In the genomic region with DNA sequence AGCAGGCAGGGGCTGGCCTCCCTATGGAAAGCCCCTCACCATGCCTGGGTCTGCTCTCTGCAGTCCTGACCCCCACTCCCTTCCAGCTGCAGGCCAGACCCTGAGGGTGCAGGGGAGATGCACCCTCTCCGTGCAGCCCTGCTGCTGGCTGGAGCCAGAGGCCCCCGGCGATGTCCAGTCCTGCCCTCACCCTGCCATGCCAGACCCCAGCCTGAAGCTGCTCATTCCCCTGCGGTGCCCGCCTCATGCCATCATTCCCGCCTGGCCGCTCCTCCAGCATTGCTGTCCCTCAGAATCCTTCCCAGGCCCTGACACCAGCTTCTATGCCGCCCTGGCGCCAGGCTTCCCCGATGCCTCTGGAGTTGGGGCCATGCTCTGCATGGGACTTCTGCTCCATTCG, we compare ENCODE assay signal across 25 cellular contexts.
DNase-seq lines count a peak whose midpoint lies in the region; ATAC-seq and TF ChIP-seq lines count a peak whose summit lies in the region.
"Had no signal": no experiment of that assay in that cellular context is flagged by ENCODE, and none has a peak within 500 bp of the region (broad histone marks: within the 10 kb centered on the region; RNA-seq: fewer than 3 reads in every experiment).

No MANE protein-coding gene starts in this region.

- H3K4me1 ChIP-seq in PC-9 (replicated peaks; ENCODE audit: insufficient read depth) (peaks cover 42% of the 10 kb centered on the region), neuronal stem cell (ENCODE audit: control insufficient read depth in 2 of 2, insufficient read depth in 1 of 2, low read depth in 1 of 2, low read length in 2 of 2) (peaks cover 0 to 4% of the 10 kb centered on the region in 2 donors), endodermal cell (ENCODE audit: control insufficient read depth, insufficient read depth, low read length) (no peaks in the 10 kb centered on the region)

- H3K18ac ChIP-seq in neuronal stem cell (ENCODE audit: low read length), result peak overlapping the region; percentile 83

- H3K9me3 Mint-ChIP-seq in natural killer cell treated with Interleukin-12 subunit alpha and Interleukin-12 subunit beta and Interleukin-15 and Interleukin-18, amount 100 ng/mL, for 72 hours, result no peaks in the 10 kb centered on the region
- no peaks in the 10 kb centered on the region for H3K9me3 Mint-ChIP-seq in natural killer cell
- no peaks in the 10 kb centered on the region for H3K9me3 Mint-ChIP-seq in endodermal cell

- intact Hi-C loops in natural killer cell (cut with micrococcal nuclease), result no loop called here
- intact Hi-C loops in PC-9 (cut with micrococcal nuclease; ENCODE audit: unreplicated experiment), result no loop called here

- no peak overlapping the region for H2BK5ac ChIP-seq in neuronal stem cell (ENCODE audit: low read length)

- H3K9ac ChIP-seq in neuronal stem cell (ENCODE audit: low read depth, low read length, poor library complexity), result no peak overlapping the region
- H3K9ac ChIP-seq in endodermal cell (ENCODE audit: extremely low read depth, low read length, poor library complexity, severe bottlenecking), result no peak overlapping the region
- H3K9ac ChIP-seq: BLaER1 had no signal

- no peaks in the 10 kb centered on the region for H3K79me2 ChIP-seq in PC-9 (ENCODE audit: low read depth)

- WGBS in neuronal stem cell (ENCODE audit: extremely low coverage in 2 of 2, insufficient read length in 2 of 2, insufficient replicate concordance in 1 of 2), 2 donors, result no CpG with 5 or more reads among the region's 11 CpGs
- 84 to 88% methylated on average over 8 to 11 of the region's 11 CpGs for WGBS in endodermal cell (ENCODE audit: insufficient coverage in 1 of 2, insufficient read length in 1 of 2), 2 experiments

- H3K27me3 ChIP-seq in PC-9 (ENCODE audit: insufficient read depth, low read depth), result no peaks in the 10 kb centered on the region
- no peaks in the 10 kb centered on the region for H3K27me3 ChIP-seq in neuronal stem cell (ENCODE audit: control insufficient read depth in 3 of 3, insufficient read depth in 3 of 3, low read depth in 1 of 3, low read length in 3 of 3)
- H3K27me3 ChIP-seq in endodermal cell (ENCODE audit: control insufficient read depth, insufficient read depth, low read length, poor library complexity, severe bottlenecking), result no peaks in the 10 kb centered on the region
- H3K27me3 ChIP-seq: BE2C, BLaER1 had no signal

- peaks cover 0 to 17% of the 10 kb centered on the region in 2 donors for H3K27me3 Mint-ChIP-seq in natural killer cell treated with Interleukin-12 subunit alpha and Interleukin-12 subunit beta and Interleukin-15 and Interleukin-18, amount 100 ng/mL, for 72 hours
- H3K27me3 Mint-ChIP-seq in natural killer cell (ENCODE audit: low read depth in 2 of 2) (peaks cover 6 to 19% of the 10 kb centered on the region in 2 donors), endodermal cell (ENCODE audit: insufficient read depth) (no peaks in the 10 kb centered on the region)
- H3K27me3 Mint-ChIP-seq: CD4-positive, CD25-positive, alpha-beta regulatory T cell had no signal

- no peak overlapping the region for H3K4me2 ChIP-seq in PC-9
- no peak overlapping the region for H3K4me2 ChIP-seq in neuronal stem cell (ENCODE audit: insufficient read depth, low read length, poor library complexity, severe bottlenecking)
- H3K4me2 ChIP-seq: BLaER1 had no signal

- no peak overlapping the region for H3K4me3 Mint-ChIP-seq in natural killer cell treated with Interleukin-12 subunit alpha and Interleukin-12 subunit beta and Interleukin-15 and Interleukin-18, amount 100 ng/mL, for 72 hours
- H3K4me3 Mint-ChIP-seq in natural killer cell (no peak overlapping the region), endodermal cell (no peak overlapping the region)
- H3K4me3 Mint-ChIP-seq: CD14-positive monocyte; CD4-positive, alpha-beta memory T cell; CD4-positive, CD25-positive, alpha-beta regulatory T cell; CD8-positive, alpha-beta memory T cell had no signal

- no peak for DNase-seq in natural killer cell treated with Interleukin-12 subunit alpha and Interleukin-12 subunit beta and Interleukin-15 and Interleukin-18, amount 100 ng/mL, for 72 hours (ENCODE audit: low spot score)
- DNase-seq in natural killer cell (no peak), PC-9 (no peak), neuronal stem cell (ENCODE audit: low spot score) (no peak), inferior parietal cortex (ENCODE audit: extremely low spot score) (no peak), endodermal cell (no peak)
- DNase-seq: 8988T; ACHN; BE2C; C1 segment of cervical spinal cord; CD4-positive, alpha-beta memory T cell; CD4-positive, CD25-positive, alpha-beta regulatory T cell; CD8-positive, alpha-beta memory T cell; COR-L47; DMS 273 treated with DMSO at 0.1 percent for 48 hours; DMS153; DMS53; DMS79; DND-41; EL; GDM1 had no signal

- no peak overlapping the region for H4K91ac ChIP-seq in neuronal stem cell (ENCODE audit: low read depth, low read length, poor library complexity)

- H4K20me1 ChIP-seq in PC-9 (ENCODE audit: insufficient read depth), result no peaks in the 10 kb centered on the region
- H4K20me1 ChIP-seq: BLaER1 had no signal

- no peaks in the 10 kb centered on the region for H3K4me1 Mint-ChIP-seq in natural killer cell treated with Interleukin-12 subunit alpha and Interleukin-12 subunit beta and Interleukin-15 and Interleukin-18, amount 100 ng/mL, for 72 hours (ENCODE audit: low read depth in 2 of 2)
- no peaks in the 10 kb centered on the region for H3K4me1 Mint-ChIP-seq in natural killer cell
- no peaks in the 10 kb centered on the region for H3K4me1 Mint-ChIP-seq in endodermal cell
- H3K4me1 Mint-ChIP-seq: CD14-positive monocyte; CD4-positive, alpha-beta memory T cell; CD4-positive, CD25-positive, alpha-beta regulatory T cell; CD8-positive, alpha-beta memory T cell had no signal

- no peaks in the 10 kb centered on the region for H3K9me2 ChIP-seq in PC-9 (ENCODE audit: insufficient read depth)

- peaks cover 20% of the 10 kb centered on the region for H3F3A ChIP-seq in PC-9 (ENCODE audit: insufficient read depth, low read depth)

- no peaks in the 10 kb centered on the region for H3K36me3 Mint-ChIP-seq in natural killer cell treated with Interleukin-12 subunit alpha and Interleukin-12 subunit beta and Interleukin-15 and Interleukin-18, amount 100 ng/mL, for 72 hours
- H3K36me3 Mint-ChIP-seq in natural killer cell, result no peaks in the 10 kb centered on the region
- H3K36me3 Mint-ChIP-seq in endodermal cell (ENCODE audit: low read depth), result no peaks in the 10 kb centered on the region
- H3K36me3 Mint-ChIP-seq: CD14-positive monocyte; CD4-positive, alpha-beta memory T cell; CD4-positive, CD25-positive, alpha-beta regulatory T cell; CD8-positive, alpha-beta memory T cell had no signal

- POLR2A ChIA-PET in PC-9 (lab: Charles Lee; ENCODE audit: unreplicated experiment), result no interaction called here

- no peak for TF ChIP-seq CTCF in natural killer cell (IDR thresholded peaks at IDR 0.05)
- no peak for TF ChIP-seq CTCF in PC-9 (conservative IDR thresholded peaks at IDR 0.05)
- TF ChIP-seq CTCF in endodermal cell (conservative IDR thresholded peaks at IDR 0.05), result no peak

- H3K4ac ChIP-seq in neuronal stem cell (ENCODE audit: low read length), result no peak overlapping the region

- H3K4me3 ChIP-seq in PC-9, result no peak overlapping the region
- H3K4me3 ChIP-seq in neuronal stem cell (ENCODE audit: low read length in 2 of 2), result no peak overlapping the region
- no peak overlapping the region for H3K4me3 ChIP-seq in endodermal cell (ENCODE audit: low read length)
- H3K4me3 ChIP-seq: BLaER1, GM12878 had no signal

- ATAC-seq in natural killer cell treated with Interleukin-12 subunit alpha and Interleukin-12 subunit beta and Interleukin-15 and Interleukin-18, amount 100 ng/mL, for 72 hours, result peak; percentile 2 to 17
- ATAC-seq in natural killer cell (no peak), GM19324 (IDR thresholded peaks at IDR 0.05; ENCODE audit: low FRiP score, unreplicated experiment) (no peak)
- ATAC-seq: GM12878 had no signal

- H3K9me3 ChIP-seq in PC-9 (ENCODE audit: insufficient read depth, low read depth) (no peaks in the 10 kb centered on the region), neuronal stem cell (replicated peaks in 1 of 2; ENCODE audit: control insufficient read depth in 2 of 2, insufficient read depth in 1 of 2, low read depth in 1 of 2, low read length in 2 of 2) (peaks cover 0 to 1% of the 10 kb centered on the region in 2 donors), endodermal cell (ENCODE audit: control insufficient read depth, low read length) (no peaks in the 10 kb centered on the region)
- H3K9me3 ChIP-seq: BE2C, BLaER1 had no signal

- no peaks in the 10 kb centered on the region for H3K79me1 ChIP-seq in neuronal stem cell (ENCODE audit: low read depth, low read length)

- no TSS peak for BruUV-seq in PC-9 (replicated peaks; lab: Mats Ljungman, UMichigan)

- no peak overlapping the region for H2BK120ac ChIP-seq in neuronal stem cell (ENCODE audit: low read depth, low read length)

- H3K27ac ChIP-seq in PC-9 (peak overlapping the region; percentile 98), neuronal stem cell (replicated peaks; ENCODE audit: low read length) (no peak overlapping the region), endodermal cell (ENCODE audit: low read depth, low read length) (no peak overlapping the region)
- H3K27ac ChIP-seq: BLaER1 had no signal

- H2AFZ ChIP-seq in PC-9 (no peak overlapping the region), neuronal stem cell (ENCODE audit: low read length) (no peak overlapping the region)

- H2BK15ac ChIP-seq in neuronal stem cell (ENCODE audit: low read length), result peak overlapping the region; percentile 60

- no peaks in the 10 kb centered on the region for H3K36me3 ChIP-seq in PC-9 (ENCODE audit: low read depth)
- no peaks in the 10 kb centered on the region for H3K36me3 ChIP-seq in neuronal stem cell (replicated peaks in 1 of 2; ENCODE audit: control insufficient read depth in 2 of 2, insufficient read depth in 2 of 2, low read length in 2 of 2)
- no peaks in the 10 kb centered on the region for H3K36me3 ChIP-seq in endodermal cell (ENCODE audit: control insufficient read depth, insufficient read depth, low read length)
- H3K36me3 ChIP-seq: BE2C, BLaER1 had no signal

- H3K14ac ChIP-seq in neuronal stem cell (ENCODE audit: low read length), result peak overlapping the region; percentile 72

- CTCF ChIA-PET in PC-9 (lab: Charles Lee), result no interaction called here

- peak overlapping the region; percentile 58 for H3K23ac ChIP-seq in neuronal stem cell (ENCODE audit: low read depth, low read length, poor library complexity)

- H2BK12ac ChIP-seq in neuronal stem cell (ENCODE audit: low read length), result peak overlapping the region; percentile 75

- no peak overlapping the region for H3K27ac Mint-ChIP-seq in natural killer cell treated with Interleukin-12 subunit alpha and Interleukin-12 subunit beta and Interleukin-15 and Interleukin-18, amount 100 ng/mL, for 72 hours
- no peak overlapping the region for H3K27ac Mint-ChIP-seq in natural killer cell
- H3K27ac Mint-ChIP-seq in endodermal cell, result no peak overlapping the region
- H3K27ac Mint-ChIP-seq: CD14-positive monocyte; CD4-positive, alpha-beta memory T cell; CD4-positive, CD25-positive, alpha-beta regulatory T cell had no signal

- H2AK5ac ChIP-seq in neuronal stem cell (ENCODE audit: low read depth, low read length), result peak overlapping the region; percentile 61

- no peak overlapping the region for H4K8ac ChIP-seq in neuronal stem cell (ENCODE audit: low read depth, low read length)

Comparison
In these comparisons a context has a peak if more than half of its experiments do, and no peak if none do; other contexts are left out.
1. ATAC-seq: peak in natural killer cell treated with Interleukin-12 subunit alpha and Interleukin-12 subunit beta and Interleukin-15 and Interleukin-18, amount 100 ng/mL, for 72 hours (2 of 2); none in natural killer cell (0 of 3) and GM19324 (single experiment).